Comparison of ENCODE assay signal across 10 cellular contexts in the genomic region with DNA sequence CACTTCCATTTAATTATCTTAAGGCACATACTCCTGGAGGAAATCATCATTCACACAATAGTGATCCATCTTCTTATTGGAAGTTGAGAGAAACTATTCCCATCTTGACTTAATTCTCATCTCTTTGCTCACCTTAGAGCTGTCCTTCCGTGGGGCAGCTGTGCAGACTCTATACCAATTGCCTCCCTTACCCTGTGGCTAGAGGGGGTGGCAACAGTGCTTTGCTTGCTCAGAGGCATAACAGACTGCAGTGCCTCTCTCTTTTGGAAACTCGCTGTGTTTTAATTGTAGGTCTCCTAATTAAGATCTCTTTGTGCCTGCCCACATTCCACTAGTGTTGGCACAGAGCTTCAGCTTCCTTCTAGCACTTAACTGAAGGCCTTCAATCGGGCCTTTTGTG. TPM values are rescaled to one million over a fixed set of nuclear protein-coding genes. Genes with fewer than 3 reads are reported as not detected.
DNase-seq lines count a peak whose midpoint lies in the region; ATAC-seq and TF ChIP-seq lines count a peak whose summit lies in the region.
"Had no signal": no experiment of that assay in that cellular context is flagged by ENCODE, and none has a peak within 500 bp of the region (broad histone marks: within the 10 kb centered on the region; RNA-seq: fewer than 3 reads in every experiment).

No MANE protein-coding gene starts in this region.

- no peaks in the 10 kb centered on the region for H3K9me3 ChIP-seq in DND-41 (ENCODE audit: insufficient read depth, low read length, severe bottlenecking)

- peaks cover 97% of the 10 kb centered on the region for H4K20me1 ChIP-seq in DND-41 (ENCODE audit: insufficient read depth, low read length)

- H3K79me2 ChIP-seq in DND-41 (ENCODE audit: insufficient read depth, low read length) = peaks cover 100% of the 10 kb centered on the region

- no peak overlapping the region for H3K9ac ChIP-seq in DND-41 (ENCODE audit: low read depth, low read length)

- 0 out of 2 replicates have a peak overlapping the region, but pooled peaks have one; percentile 13 for H3K27ac ChIP-seq in DND-41 (ENCODE audit: low read length)

- H3K9me3 Mint-ChIP-seq in HFFc6 (no peaks in the 10 kb centered on the region), nephron (no peaks in the 10 kb centered on the region)
- H3K9me3 Mint-ChIP-seq in activated naive CD8-positive, alpha-beta T cell treated with anti-CD3 and anti-CD28 coated beads, Interleukin-2, amount 50 U/mL, for 24 hours = no peaks in the 10 kb centered on the region

- peak overlapping the region in 1 of 2 experiments; percentile 9; a peak in 1 of 4 replicates for H3K4me3 ChIP-seq in DND-41 (ENCODE audit: low read depth in 1 of 2, low read length in 2 of 2)
- no peak overlapping the region for H3K4me3 ChIP-seq in H7 (ENCODE audit: insufficient read depth, low read depth, low read length)
- H3K4me3 ChIP-seq: smooth muscle cell had no signal

- H3K27ac Mint-ChIP-seq in HFFc6 (peak overlapping the region; percentile 54), nephron (peak overlapping the region in 1 of 3 experiments; percentile 46)
- H3K27ac Mint-ChIP-seq in activated naive CD8-positive, alpha-beta T cell treated with anti-CD3 and anti-CD28 coated beads, Interleukin-2, amount 50 U/mL, for 24 hours = peak overlapping the region; percentile 34

- no peak for ATAC-seq in DND-41 (ENCODE audit: insufficient read depth, low read depth)
- ATAC-seq in activated naive CD8-positive, alpha-beta T cell treated with anti-CD3 and anti-CD28 coated beads, Interleukin-2, amount 50 U/mL, for 24 hours = no peak

- H3K27me3 Mint-ChIP-seq in HFFc6 (ENCODE audit: insufficient read depth) (peaks cover 2% of the 10 kb centered on the region), nephron (ENCODE audit: low read depth) (peaks cover 3% of the 10 kb centered on the region)
- H3K27me3 Mint-ChIP-seq in activated naive CD8-positive, alpha-beta T cell treated with anti-CD3 and anti-CD28 coated beads, Interleukin-2, amount 50 U/mL, for 24 hours = no peaks in the 10 kb centered on the region

- H2AFZ ChIP-seq in DND-41 (ENCODE audit: low read depth, low read length) = no peak overlapping the region

- H3K27me3 ChIP-seq in DND-41 (ENCODE audit: insufficient read depth, low read length, poor library complexity) = no peaks in the 10 kb centered on the region
- H3K27me3 ChIP-seq in H7 (ENCODE audit: control insufficient read depth, insufficient read depth, low read length) = no peaks in the 10 kb centered on the region

- 0 out of 2 replicates have a peak, but pooled peaks cover 11% of the 10 kb centered on the region for H3K36me3 Mint-ChIP-seq in HFFc6 (ENCODE audit: low read depth)
- H3K36me3 Mint-ChIP-seq in activated naive CD8-positive, alpha-beta T cell treated with anti-CD3 and anti-CD28 coated beads, Interleukin-2, amount 50 U/mL, for 24 hours (ENCODE audit: low read depth) = peaks cover 19% of the 10 kb centered on the region
- peaks cover 27% of the 10 kb centered on the region for H3K36me3 Mint-ChIP-seq in nephron (ENCODE audit: low read depth)

- DNase-seq in DND-41 (no peak), HFFc6 (no peak), H7 (no peak), GDM1 (lab: John Stamatoyannopoulos, UW) (no peak), NCI-H226 (no peak)
- peak; percentile 8 for DNase-seq in activated naive CD8-positive, alpha-beta T cell treated with anti-CD3 and anti-CD28 coated beads, Interleukin-2, amount 50 U/mL, for 24 hours
- DNase-seq: DMS79, SW 1271 had no signal

- H3K36me3 ChIP-seq in DND-41 (ENCODE audit: insufficient read depth, low read length) (peaks cover 53% of the 10 kb centered on the region), H7 (replicated peaks; ENCODE audit: control insufficient read depth, insufficient read depth, low read length) (no peaks in the 10 kb centered on the region)

- H3K4me1 Mint-ChIP-seq in HFFc6 (ENCODE audit: low read depth) (peaks cover 68% of the 10 kb centered on the region), nephron (peaks cover 65% of the 10 kb centered on the region)
- peaks cover 77% of the 10 kb centered on the region for H3K4me1 Mint-ChIP-seq in activated naive CD8-positive, alpha-beta T cell treated with anti-CD3 and anti-CD28 coated beads, Interleukin-2, amount 50 U/mL, for 24 hours

- peaks cover 51% of the 10 kb centered on the region for H3K4me1 ChIP-seq in DND-41 (ENCODE audit: insufficient read depth, low read length)

- TF ChIP-seq CTCF in DND-41 (IDR thresholded peaks at IDR 0.05; ENCODE audit: borderline replicate concordance, extremely low read depth, low read length, poor library complexity, severe bottlenecking) = no peak
- TF ChIP-seq CTCF in HFFc6 (IDR thresholded peaks at IDR 0.05) = no peak
- no peak for TF ChIP-seq CTCF in nephron (IDR thresholded peaks at IDR 0.05; ENCODE audit: unreplicated experiment in 3 of 3)

- H3K4me3 Mint-ChIP-seq in HFFc6 (peak overlapping the region; percentile 56), nephron (peak overlapping the region in 2 of 3 experiments; percentile 17 to 23)
- peak overlapping the region; percentile 14 for H3K4me3 Mint-ChIP-seq in activated naive CD8-positive, alpha-beta T cell treated with anti-CD3 and anti-CD28 coated beads, Interleukin-2, amount 50 U/mL, for 24 hours

- H3K4me2 ChIP-seq in DND-41 (ENCODE audit: insufficient read depth, low read length) = peak overlapping the region; percentile 33; the same call in 1 of the 2 replicates
- H3K4me2 ChIP-seq: smooth muscle cell had no signal

RNA-seq across cellular contexts. Expression of a gene that starts 5.5 kb away (rescaled TPM):
- total RNA-seq in HFFc6 (2021; fragmentation: NEBNext Ultra II Directional; extraction: Animal tissue kit (Norgen Biotek cat#: 25700)) = 10 to 100 TPM; 29.3 to 39.3 (median 34.4) TPM
- 20.6 and 31.1 TPM in 2 replicates for total RNA-seq in H7 (2014; rRNA removed; shearing (Covaris generic))

RNA-seq across cellular contexts. Expression of a gene that starts 40.4 kb away (rescaled TPM):
- total RNA-seq in HFFc6 (2021; fragmentation: NEBNext Ultra II Directional; extraction: Animal tissue kit (Norgen Biotek cat#: 25700)) = 100 to 1,000 TPM; 196 to 275 (median 223) TPM
- total RNA-seq in H7 (2014; rRNA removed; shearing (Covaris generic)) = 98.8 and 118 TPM in 2 replicates
